ENCODE assay signal across 8 cellular contexts in genomic region chr3:42229942-42230688, GRCh38.
DNase-seq lines count a peak whose midpoint lies in the region; ATAC-seq lines count a peak whose summit lies in the region.

No MANE protein-coding gene starts in this region.

- peak; percentile 84 for DNase-seq in COLO829 (ENCODE audit: low spot score)
- peak; percentile 32 for DNase-seq in HS-5 (ENCODE audit: low read depth)
- peak; percentile 60 for DNase-seq in SW480 (ENCODE audit: low spot score)
- peak; percentile 29 for DNase-seq in glomerular visceral epithelial cell (ENCODE audit: extremely low spot score)
- peak; percentile 83 for DNase-seq in superior temporal gyrus (ENCODE audit: extremely low spot score)

- ATAC-seq in GM18867 (IDR thresholded peaks at IDR 0.05; ENCODE audit: unreplicated experiment) (no peak), HG03097 (IDR thresholded peaks at IDR 0.05; ENCODE audit: low FRiP score, unreplicated experiment) (no peak), GM19397 (IDR thresholded peaks at IDR 0.05; ENCODE audit: unreplicated experiment) (no peak)

Comparison
In these comparisons a context has a peak if more than half of its experiments do, and no peak if none do; other contexts are left out.
1. DNase-seq: peak in every context shown above with its lines; median percentile 84 in COLO829; 83 in superior temporal gyrus; 60 in SW480; 32 in HS-5; 29 in glomerular visceral epithelial cell.